In the genomic region with DNA sequence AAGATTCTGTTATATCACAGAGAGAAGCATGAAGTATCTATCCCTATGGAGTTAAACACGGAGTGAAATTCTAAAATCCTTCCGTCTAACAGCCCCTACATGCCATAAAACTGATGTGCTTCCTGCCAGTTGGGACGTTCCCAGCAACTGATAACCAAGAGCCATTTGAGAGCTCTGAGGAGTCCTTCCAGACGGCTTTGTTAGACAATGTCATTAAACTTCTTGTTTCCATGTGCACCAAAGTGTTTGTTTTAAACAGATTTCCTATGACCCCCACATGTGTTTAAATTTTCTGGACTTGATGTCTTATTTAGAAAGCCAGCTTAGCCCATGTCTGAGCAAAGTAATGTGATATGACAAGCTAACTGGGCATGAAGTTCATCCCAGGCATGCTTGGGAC, we compare ENCODE assay signal across 29 cellular contexts. TPM values are rescaled to one million over a fixed set of nuclear protein-coding genes. Genes with fewer than 3 reads are reported as not detected.
A peak's percentile ranks its signal among the peaks of the same experiment; 100 is the strongest.
DNase-seq lines count a peak whose midpoint lies in the region; ATAC-seq, FAIRE-seq and TF ChIP-seq lines count a peak whose summit lies in the region.
"Had no signal": no experiment of that assay in that cellular context is flagged by ENCODE, and none has a peak within 500 bp of the region (broad histone marks: within the 10 kb centered on the region; RNA-seq: fewer than 3 reads in every experiment).

No MANE protein-coding gene starts in this region.

- no peak for TF ChIP-seq RAD21 in H1 (IDR thresholded peaks at IDR 0.05 in 1 of 2, conservative IDR thresholded peaks at IDR 0.05 in 1 of 2; ENCODE audit: low read depth in 2 of 2, low read length in 2 of 2)

- H3K79me1 ChIP-seq in H1 (ENCODE audit: low read depth, low read length), result no peaks in the 10 kb centered on the region

- peaks cover 2% of the 10 kb centered on the region for H3K27me3 Mint-ChIP-seq in GM23338 (ENCODE audit: insufficient read depth, low read depth, poor library complexity)
- H3K27me3 Mint-ChIP-seq: activated T-cell treated with anti-CD3 and anti-CD28 coated beads, Interleukin-2, amount 50 U/mL, for 24 hours had no signal

- no peaks in the 10 kb centered on the region; the same call in 1 of the 2 replicates for H3K9me2 ChIP-seq in GM23338 (ENCODE audit: insufficient read depth)

- TF ChIP-seq POLR2A in H1 (IDR thresholded peaks at IDR 0.05; ENCODE audit: control extremely low read depth in 1 of 2, low read depth in 2 of 2, low read length in 2 of 2), result no peak

- no peaks in the 10 kb centered on the region for H3K36me3 ChIP-seq in GM23338 (ENCODE audit: insufficient read depth)
- H3K36me3 ChIP-seq in H1 (ENCODE audit: control insufficient read depth in 2 of 4, insufficient read depth in 4 of 4, low read length in 3 of 4), result no peaks in the 10 kb centered on the region
- H3K36me3 ChIP-seq in thymus (ENCODE audit: control insufficient read depth, insufficient read depth), result no peaks in the 10 kb centered on the region
- H3K36me3 ChIP-seq: esophagus squamous epithelium, spleen, suprapubic skin had no signal

- H3K4ac ChIP-seq in H1 (replicated peaks; ENCODE audit: insufficient read length, low read depth, low read length), result peak overlapping the region; percentile 54

- no peak overlapping the region for H3K27ac Mint-ChIP-seq in GM23338
- H3K27ac Mint-ChIP-seq: activated CD4-positive, alpha-beta T cell treated with anti-CD3 and anti-CD28 coated beads for 36 hours; activated T-cell treated with anti-CD3 and anti-CD28 coated beads, Interleukin-2, amount 50 U/mL, for 24 hours; endodermal cell; stimulated activated effector memory CD8-positive, alpha-beta T cell treated with anti-CD3 and anti-CD28 coated beads, Interleukin-12 subunit alpha, Interleukin-12 subunit beta, amount 100 ng/mL, for 72 hours; T-helper 1 cell treated with Interleukin-12 subunit alpha and Interleukin-12 subunit beta and Interleukin-4 antibody, amounts not matched to agents 30 μg/mL and 1 μg/mL, for 36 hours had no signal

- no peak for TF ChIP-seq EP300 in H1 (IDR thresholded peaks at IDR 0.05; ENCODE audit: borderline replicate concordance in 1 of 2, low read depth in 2 of 2, low read length in 2 of 2)

- H3K9me3 ChIP-seq in H1 (ENCODE audit: insufficient read depth in 2 of 2, low read depth in 1 of 2, low read length in 1 of 2) (no peaks in the 10 kb centered on the region), thymus (ENCODE audit: control insufficient read depth) (no peaks in the 10 kb centered on the region)
- H3K9me3 ChIP-seq: esophagus squamous epithelium, spleen, suprapubic skin had no signal

- no peak for TF ChIP-seq CTCF in GM23338 (conservative IDR thresholded peaks at IDR 0.05; ENCODE audit: low read depth in 2 of 2)
- TF ChIP-seq CTCF in H1 (IDR thresholded peaks at IDR 0.05; ENCODE audit: control extremely low read depth in 1 of 3, insufficient read depth in 1 of 3, low read depth in 1 of 3, low read length in 3 of 3), result no peak

- H2AFZ ChIP-seq in GM23338, result no peak overlapping the region
- H2AFZ ChIP-seq in H1 (ENCODE audit: low read length), result no peak overlapping the region

- H3K56ac ChIP-seq in H1 (replicated peaks; ENCODE audit: insufficient read length, low read depth, low read length), result no peak overlapping the region

- H3K4me3 Mint-ChIP-seq in GM23338, result no peak overlapping the region
- H3K4me3 Mint-ChIP-seq: activated CD4-positive, alpha-beta T cell treated with anti-CD3 and anti-CD28 coated beads for 36 hours; activated T-cell treated with anti-CD3 and anti-CD28 coated beads, Interleukin-2, amount 50 U/mL, for 24 hours; endodermal cell; stimulated activated effector memory CD8-positive, alpha-beta T cell treated with anti-CD3 and anti-CD28 coated beads, Interleukin-12 subunit alpha, Interleukin-12 subunit beta, amount 100 ng/mL, for 72 hours; T-helper 1 cell treated with Interleukin-12 subunit alpha and Interleukin-12 subunit beta and Interleukin-4 antibody, amounts not matched to agents 30 μg/mL and 1 μg/mL, for 36 hours had no signal

- H4K5ac ChIP-seq in H1 (ENCODE audit: insufficient read length, low read depth, low read length), result no peak overlapping the region

- 91% methylated on average over 4 of the region's 4 CpGs; no CpG with 5 or more reads in 1 of the 2 experiments for WGBS in H1 (ENCODE audit: extremely low coverage in 1 of 2, insufficient coverage in 1 of 2, insufficient read length in 1 of 2, insufficient replicate concordance in 2 of 2, low coverage in 1 of 2, low lambda C conversion rate in 2 of 2, missing lambda C conversion rate in 1 of 2), 2 experiments
- 91% methylated on average over 4 of the region's 4 CpGs for WGBS in thymus

- peak overlapping the region; percentile 78 for H3K18ac ChIP-seq in H1 (ENCODE audit: extremely low read depth, low read length)

- no peak overlapping the region; the same call in 1 of the 2 replicates for H2BK5ac ChIP-seq in H1 (ENCODE audit: low read depth, low read length)

- 0 out of 2 replicates have a peak overlapping the region, but pooled peaks have one; percentile 80 for H2BK20ac ChIP-seq in H1 (ENCODE audit: low read length)

- no peak overlapping the region for H4K91ac ChIP-seq in H1 (replicated peaks; ENCODE audit: insufficient read length, low read length)

- DNase-seq in GM23338 (ENCODE audit: low spot score) (peak; percentile 13), H1 (ENCODE audit: low read depth in 1 of 2, low spot score in 2 of 2) (no peak), left kidney (ENCODE audit: low read depth, low spot score) (peak; percentile 93)
- DNase-seq in activated effector memory CD4-positive, alpha-beta T cell treated with Interleukin-2 at 50 U/mL for 16 hours, result no peak
- DNase-seq: activated CD4-positive, alpha-beta T cell treated with anti-CD3 and anti-CD28 coated beads for 36 hours; activated T-cell treated with anti-CD3 and anti-CD28 coated beads, Interleukin-2, amount 50 U/mL, for 24 hours; esophagus squamous epithelium; glutamatergic neuron; Kasumi-1; NCI-H1694; NCI-H226; nucleus accumbens; spleen; stimulated activated CD4-positive, alpha-beta T cell treated with anti-CD3 and anti-CD28 coated beads, Interleukin-2, amount 100 ng/mL, for 48 hours had no signal

- H2BK15ac ChIP-seq in H1 (ENCODE audit: low read length), result no peak overlapping the region

- H2BK120ac ChIP-seq in H1 (replicated peaks; ENCODE audit: low read depth, low read length), result peak overlapping the region; percentile 95

- no peak overlapping the region for H3K4me3 ChIP-seq in GM23338
- no peak overlapping the region for H3K4me3 ChIP-seq in H1 (ENCODE audit: extremely low read depth in 1 of 4, insufficient read depth in 2 of 4, low read depth in 3 of 4, low read length in 4 of 4)
- no peak overlapping the region for H3K4me3 ChIP-seq in thymus (ENCODE audit: low read length)
- H3K4me3 ChIP-seq: coronary artery, esophagus squamous epithelium, spleen, suprapubic skin had no signal

- H3K4me2 ChIP-seq in GM23338 (peak overlapping the region; percentile 42; the same call in 1 of the 2 replicates), H1 (ENCODE audit: insufficient read depth in 1 of 2, low read depth in 2 of 2, low read length in 2 of 2) (no peak overlapping the region)

- CTCF ChIA-PET in H1 (lab: Charles Lee; ENCODE audit: partially characterized antibody), result interaction anchor here (1.0 kb wide), 1 partner anchor 23 kb away, joined by 3 read pairs; no protein-coding TSS in a partner anchor

- no peak overlapping the region for H4K8ac ChIP-seq in H1 (ENCODE audit: extremely low read depth, insufficient read depth, low read length)

- H3K4me1 Mint-ChIP-seq in GM23338, result peaks cover 59% of the 10 kb centered on the region
- H3K4me1 Mint-ChIP-seq: activated CD4-positive, alpha-beta T cell treated with anti-CD3 and anti-CD28 coated beads for 36 hours; stimulated activated effector memory CD8-positive, alpha-beta T cell treated with anti-CD3 and anti-CD28 coated beads, Interleukin-12 subunit alpha, Interleukin-12 subunit beta, amount 100 ng/mL, for 72 hours had no signal

- no peak overlapping the region for H3K14ac ChIP-seq in H1 (ENCODE audit: insufficient read length)

- ATAC-seq in GM23338 (no peak), GM21576 (IDR thresholded peaks at IDR 0.05; ENCODE audit: unreplicated experiment) (no peak), HG02798 (IDR thresholded peaks at IDR 0.05; ENCODE audit: poor library complexity, unreplicated experiment) (no peak)
- ATAC-seq: activated CD4-positive, alpha-beta T cell treated with anti-CD3 and anti-CD28 coated beads for 36 hours; stimulated activated effector memory CD8-positive, alpha-beta T cell treated with anti-CD3 and anti-CD28 coated beads, Interleukin-12 subunit alpha, Interleukin-12 subunit beta, amount 100 ng/mL, for 72 hours had no signal

- H3K36me3 Mint-ChIP-seq in GM23338 (ENCODE audit: low read depth), result no peaks in the 10 kb centered on the region; the same call in 2 of the 3 replicates
- H3K36me3 Mint-ChIP-seq: stimulated activated effector memory CD8-positive, alpha-beta T cell treated with anti-CD3 and anti-CD28 coated beads, Interleukin-12 subunit alpha, Interleukin-12 subunit beta, amount 100 ng/mL, for 72 hours had no signal

- H3K27ac ChIP-seq in GM23338 (ENCODE audit: low read depth), result no peak overlapping the region
- H3K27ac ChIP-seq in H1 (ENCODE audit: low read depth, low read length), result no peak overlapping the region
- peak overlapping the region; percentile 25 for H3K27ac ChIP-seq in thymus (ENCODE audit: low read depth)
- H3K27ac ChIP-seq: HL-60 had no signal

- H2AK5ac ChIP-seq in H1 (ENCODE audit: low read depth, low read length), result no peak overlapping the region

- no peak overlapping the region for H3K23ac ChIP-seq in H1 (ENCODE audit: insufficient read length)

- FAIRE-seq in H1 (lab: Jason Lieb, UNC), result no peak
- FAIRE-seq: bronchial epithelial cell, D721Med, GM19239, urothelium cell line had no signal

- no peaks in the 10 kb centered on the region for H3K23me2 ChIP-seq in H1 (ENCODE audit: low read depth, low read length)

- H3K9me3 Mint-ChIP-seq in GM23338, result no peaks in the 10 kb centered on the region
- H3K9me3 Mint-ChIP-seq: activated T-cell treated with anti-CD3 and anti-CD28 coated beads, Interleukin-2, amount 50 U/mL, for 24 hours; endodermal cell; T-helper 1 cell treated with Interleukin-12 subunit alpha and Interleukin-12 subunit beta and Interleukin-4 antibody, amounts not matched to agents 30 μg/mL and 1 μg/mL, for 36 hours had no signal

- H3K79me2 ChIP-seq in GM23338 (replicated peaks; ENCODE audit: insufficient read depth), result no peaks in the 10 kb centered on the region
- H3K79me2 ChIP-seq in H1 (ENCODE audit: control insufficient read depth in 1 of 2, insufficient read depth in 2 of 2, low read length in 2 of 2), result no peaks in the 10 kb centered on the region

- H4K20me1 ChIP-seq in GM23338 (replicated peaks; ENCODE audit: insufficient read depth), result no peaks in the 10 kb centered on the region
- H4K20me1 ChIP-seq in H1 (replicated peaks in 1 of 2; ENCODE audit: control insufficient read depth in 1 of 2, insufficient read depth in 2 of 2, low read length in 2 of 2), result no peaks in the 10 kb centered on the region

- H3K4me1 ChIP-seq in GM23338 (ENCODE audit: insufficient read depth) (peaks cover 57% of the 10 kb centered on the region), H1 (replicated peaks in 1 of 4; ENCODE audit: control insufficient read depth in 3 of 4, insufficient read depth in 4 of 4, low read length in 3 of 4) (peaks cover 3 to 15% (median 9%) of the 10 kb centered on the region in 4 experiments; a peak in 5 of 7 replicates), thymus (ENCODE audit: control insufficient read depth, insufficient read depth, low read length) (no peaks in the 10 kb centered on the region)

- H2BK12ac ChIP-seq in H1 (ENCODE audit: low read depth, low read length), result peak overlapping the region; percentile 68; the same call in 1 of the 2 replicates

- H3F3A ChIP-seq in GM23338 (replicated peaks; ENCODE audit: low read depth), result no peaks in the 10 kb centered on the region

- POLR2A ChIA-PET in H1 (lab: Charles Lee; ENCODE audit: partially characterized antibody), result no interaction called here

- H3K27me3 ChIP-seq in GM23338 (ENCODE audit: insufficient read depth), result no peaks in the 10 kb centered on the region
- H3K27me3 ChIP-seq in H1 (replicated peaks in 1 of 4; ENCODE audit: control insufficient read depth in 3 of 4, extremely low read depth in 1 of 4, insufficient read depth in 3 of 4, low read length in 3 of 4), result no peaks in the 10 kb centered on the region
- H3K27me3 ChIP-seq in thymus (ENCODE audit: control insufficient read depth, insufficient read depth), result no peaks in the 10 kb centered on the region
- H3K27me3 ChIP-seq: esophagus squamous epithelium, spleen, suprapubic skin had no signal

- H3K9ac ChIP-seq in H1 (replicated peaks in 1 of 4; ENCODE audit: extremely low read depth in 1 of 4, low read depth in 3 of 4, low read length in 3 of 4), result no peak overlapping the region

RNA-seq across cellular contexts. Expression of a gene that starts 57.2 kb away (rescaled TPM):
- 2.9 and 3.8 TPM in 2 replicates for total RNA-seq in GM23338 (2014; rRNA removed; shearing (Covaris generic))
- 0.66 and 1.0 TPM in 2 replicates for polyA plus RNA-seq in GM23338 (2016; fragmentation: Nextera tagmentation; extraction: Ambion mirVana)
- total RNA-seq in H1 (2021; fragmentation: NEBNext Ultra II Directional; extraction: Animal tissue kit (Norgen Biotek cat#: 25700)), result 3.4 and 3.8 TPM in 2 replicates
- 2.8 and 5.1 TPM in 2 replicates for polyA plus RNA-seq in H1 (2011; rRNA removed)
- 3.2 TPM for polyA plus RNA-seq in H1 (2011; cell fraction: cytosol; rRNA removed)
- 4.6 TPM for polyA plus RNA-seq in H1 (2011; cell fraction: nucleus; rRNA removed)
- polyA plus RNA-seq in H1 (2012, experiment 1 of 2), result 1.6 to 3.0 TPM (median 2.5 TPM) in 4 replicates
- 0.38 TPM for polyA plus RNA-seq in H1 (2012, experiment 2 of 2)
- 2.7 TPM for polyA plus RNA-seq in H1 (2013, experiment 1 of 2)
- polyA plus RNA-seq in H1 (2013, experiment 2 of 2), result 2.7 TPM
- polyA minus RNA-seq in H1 (2011; rRNA and poly(A)+ RNA removed), result 12.5 and 18.7 TPM in 2 replicates
- polyA minus RNA-seq in H1 (2011; cell fraction: cytosol; rRNA and poly(A)+ RNA removed), result 2.4 TPM
- 15.3 TPM for polyA minus RNA-seq in H1 (2011; cell fraction: nucleus; rRNA and poly(A)+ RNA removed)
- 9.3 TPM for polyA plus RNA-seq in thymus
- total RNA-seq: activated CD4-positive, alpha-beta T cell treated with anti-CD3 and anti-CD28 coated beads for 36 hours; activated CD8-positive, alpha-beta memory T cell treated with anti-CD3 and anti-CD28 coated beads for 36 hours; lung microvascular endothelial cell had no signal

Comparison
In these comparisons a context has a peak if more than half of its experiments do, and no peak if none do; other contexts are left out.
1. DNase-seq: peak in GM23338 (single experiment) and left kidney (single experiment); none in H1 (0 of 2) and activated effector memory CD4-positive, alpha-beta T cell treated with Interleukin-2 at 50 U/mL for 16 hours (single experiment).